ENCODE assay signal across 27 cellular contexts in genomic region chr12:115070313-115070712, GRCh38.
DNase-seq lines count a peak whose midpoint lies in the region; ATAC-seq, FAIRE-seq and TF ChIP-seq lines count a peak whose summit lies in the region.
"Had no signal": no experiment of that assay in that cellular context is flagged by ENCODE, and none has a peak within 500 bp of the region (broad histone marks: within the 10 kb centered on the region; RNA-seq: fewer than 3 reads in every experiment).

No MANE protein-coding gene starts in this region.

- H3K4me3 Mint-ChIP-seq in activated CD4-positive, alpha-beta memory T cell treated with anti-CD3 and anti-CD28 coated beads, Interleukin-2, amount 10 ng/mL, durations not matched to agents 7 days and 5 days: no peak overlapping the region
- H3K4me3 Mint-ChIP-seq: activated CD8-positive, alpha-beta T cell treated with anti-CD3 and anti-CD28 coated beads for 36 hours; activated naive CD4-positive, alpha-beta T cell treated with anti-CD3 and anti-CD28 coated beads for 36 hours; activated T-helper 1 cell treated with anti-CD3 and anti-CD28 coated beads, Interleukin-12 subunit alpha, Interleukin-12 subunit beta, Interleukin-2, Interleukin-4 antibody, amounts not matched to agents 30 ng/mL and 10 ng/mL and 1 ng/mL, durations not matched to agents 14 hours and 24 hours and 36 hours; CD14-positive monocyte; dendritic cell treated with granulocyte-macrophage colony-stimulating factor and Interleukin-4, amounts not matched to agents 40 ng/mL and 50 ng/mL, for 4 days; natural killer cell treated with Interleukin-12 subunit alpha and Interleukin-12 subunit beta and Interleukin-15 and Interleukin-18, amount 100 ng/mL, for 72 hours had no signal

- H3K27ac Mint-ChIP-seq in activated CD4-positive, alpha-beta memory T cell treated with anti-CD3 and anti-CD28 coated beads, Interleukin-2, amount 10 ng/mL, durations not matched to agents 7 days and 5 days: no peak overlapping the region
- H3K27ac Mint-ChIP-seq: activated CD8-positive, alpha-beta T cell treated with anti-CD3 and anti-CD28 coated beads for 36 hours; activated naive CD4-positive, alpha-beta T cell treated with anti-CD3 and anti-CD28 coated beads for 36 hours; activated T-helper 1 cell treated with anti-CD3 and anti-CD28 coated beads, Interleukin-12 subunit alpha, Interleukin-12 subunit beta, Interleukin-2, Interleukin-4 antibody, amounts not matched to agents 30 ng/mL and 10 ng/mL and 1 ng/mL, durations not matched to agents 14 hours and 24 hours and 36 hours; CD14-positive monocyte; dendritic cell treated with granulocyte-macrophage colony-stimulating factor and Interleukin-4, amounts not matched to agents 40 ng/mL and 50 ng/mL, for 4 days; natural killer cell treated with Interleukin-12 subunit alpha and Interleukin-12 subunit beta and Interleukin-15 and Interleukin-18, amount 100 ng/mL, for 72 hours had no signal

- H3K9me3 Mint-ChIP-seq in activated CD4-positive, alpha-beta memory T cell treated with anti-CD3 and anti-CD28 coated beads, Interleukin-2, amount 10 ng/mL, durations not matched to agents 7 days and 5 days: peaks cover 7% of the 10 kb centered on the region

- H3K36me3 Mint-ChIP-seq in activated CD4-positive, alpha-beta memory T cell treated with anti-CD3 and anti-CD28 coated beads, Interleukin-2, amount 10 ng/mL, durations not matched to agents 7 days and 5 days (ENCODE audit: low read depth): no peaks in the 10 kb centered on the region
- H3K36me3 Mint-ChIP-seq: CD14-positive monocyte had no signal

- FAIRE-seq in RCC 7860 (lab: Jason Lieb, UNC) (no peak), D721Med (lab: Jason Lieb, UNC) (no peak)

- no peaks in the 10 kb centered on the region for H3K4me1 Mint-ChIP-seq in activated CD4-positive, alpha-beta memory T cell treated with anti-CD3 and anti-CD28 coated beads, Interleukin-2, amount 10 ng/mL, durations not matched to agents 7 days and 5 days
- H3K4me1 Mint-ChIP-seq: CD14-positive monocyte had no signal

- no peaks in the 10 kb centered on the region for H3K27me3 Mint-ChIP-seq in activated CD4-positive, alpha-beta memory T cell treated with anti-CD3 and anti-CD28 coated beads, Interleukin-2, amount 10 ng/mL, durations not matched to agents 7 days and 5 days
- H3K27me3 Mint-ChIP-seq: activated CD8-positive, alpha-beta T cell treated with anti-CD3 and anti-CD28 coated beads for 36 hours had no signal

- POLR2A ChIA-PET in activated CD4-positive, alpha-beta memory T cell treated with anti-CD3 and anti-CD28 coated beads, Interleukin-2, amount 10 ng/mL, durations not matched to agents 7 days and 5 days (lab: Charles Lee): no interaction called here

- CTCF ChIA-PET in activated CD4-positive, alpha-beta memory T cell treated with anti-CD3 and anti-CD28 coated beads, Interleukin-2, amount 10 ng/mL, durations not matched to agents 7 days and 5 days (lab: Charles Lee): no interaction called here

- peak; percentile 85 for ATAC-seq in esophagus mucosa
- ATAC-seq: activated CD8-positive, alpha-beta T cell treated with anti-CD3 and anti-CD28 coated beads for 36 hours; left cardiac atrium; natural killer cell treated with Interleukin-12 subunit alpha and Interleukin-12 subunit beta and Interleukin-15 and Interleukin-18, amount 100 ng/mL, for 72 hours had no signal

- DNase-seq in HS-5 (ENCODE audit: low read depth) (peak; percentile 3), RCC 7860 (ENCODE audit: low spot score) (peak; percentile 16), DMS53 (lab: John Stamatoyannopoulos, UW) (no peak), D721Med (ENCODE audit: insufficient read length, low spot score) (no peak), retina (no peak)
- DNase-seq in activated CD4-positive, alpha-beta memory T cell treated with anti-CD3 and anti-CD28 coated beads, Interleukin-2, amount 10 ng/mL, durations not matched to agents 7 days and 5 days: no peak
- DNase-seq: activated CD4-positive, alpha-beta T cell treated with anti-CD3 and anti-CD28 coated beads for 1 hour; activated CD8-positive, alpha-beta memory T cell treated with anti-CD3 and anti-CD28 coated beads, Interleukin-2, amount 50 U/mL, for 48 hours; activated CD8-positive, alpha-beta T cell treated with anti-CD3 and anti-CD28 coated beads for 36 hours; activated naive CD4-positive, alpha-beta T cell treated with anti-CD3 and anti-CD28 coated beads for 36 hours; Caco-2; DMS79 treated with DMSO at 0.1 percent for 48 hours; esophagus squamous epithelium; hypothalamus; left cardiac atrium; NCI-H1048; NCI-H1694; NCI-H748 treated with DMSO at 0.1 percent for 48 hours; SHP77; stimulated activated CD4-positive, alpha-beta T cell treated with anti-CD3 and anti-CD28 coated beads, Interleukin-4, amount 100 ng/mL, for 1 hour; T-helper 2 cell; transverse colon had no signal

- TF ChIP-seq CTCF in D721Med (IDR thresholded peaks at IDR 0.05; ENCODE audit: insufficient read depth, missing control alignments): no peak

Comparison
In these comparisons a context has a peak if more than half of its experiments do, and no peak if none do; other contexts are left out.
1. DNase-seq: peak in HS-5 (single experiment) and RCC 7860 (single experiment); none in activated CD4-positive, alpha-beta memory T cell treated with anti-CD3 and anti-CD28 coated beads, Interleukin-2, amount 10 ng/mL, durations not matched to agents 7 days and 5 days (single experiment), DMS53 (single experiment), D721Med (single experiment) and retina (single experiment).